ENCODE assay signal across 15 cellular contexts in genomic region chr2:106547104-106547503, GRCh38. TPM values are rescaled to one million over a fixed set of nuclear protein-coding genes. Genes with fewer than 3 reads are reported as not detected.
"Had no signal": no experiment of that assay in that cellular context is flagged by ENCODE, and none has a peak within 500 bp of the region (broad histone marks: within the 10 kb centered on the region; RNA-seq: fewer than 3 reads in every experiment).

No MANE protein-coding gene starts in this region.

- H3K4me3 ChIP-seq: esophagus muscularis mucosa, right lobe of liver, tibial artery had no signal

- H3K27ac Mint-ChIP-seq: activated CD8-positive, alpha-beta memory T cell treated with anti-CD3 and anti-CD28 coated beads, Interleukin-2, amount 10 ng/mL, durations not matched to agents 7 days and 5 days; activated naive CD8-positive, alpha-beta T cell; activated T-cell treated with anti-CD3 and anti-CD28 coated beads, Interleukin-2, amount 50 U/mL, for 24 hours had no signal

- H3K27ac ChIP-seq: brain microvascular endothelial cell, esophagus muscularis mucosa, right lobe of liver, tibial artery had no signal

- ATAC-seq: activated CD8-positive, alpha-beta memory T cell treated with anti-CD3 and anti-CD28 coated beads, Interleukin-2, amount 10 ng/mL, durations not matched to agents 7 days and 5 days; right lobe of liver had no signal

- H3K9me3 ChIP-seq: esophagus muscularis mucosa, right lobe of liver, tibial artery had no signal

- DNase-seq: activated CD4-positive, alpha-beta T cell treated with anti-CD3 and anti-CD28 coated beads, Interleukin-2, amount 50 U/mL, for 4 hours; activated CD4-positive, CD25-positive, alpha-beta regulatory T cell treated with anti-CD3 and anti-CD28 coated beads, Interleukin-2, amount 50 U/mL, for 72 hours; activated CD8-positive, alpha-beta memory T cell treated with anti-CD3 and anti-CD28 coated beads, Interleukin-2, amount 10 ng/mL, durations not matched to agents 7 days and 5 days; activated effector memory CD4-positive, alpha-beta T cell treated with Interleukin-2 at 50 U/mL for 16 hours; activated T-cell treated with anti-CD3 and anti-CD28 coated beads, Interleukin-2, amount 50 U/mL, for 24 hours; cerebellar nuclear complex; head of caudate nucleus; naive B cell; stimulated activated CD4-positive, alpha-beta T cell treated with anti-CD3 and anti-CD28 coated beads, Interleukin-2, amount 100 ng/mL, for 48 hours; T-helper 2 cell; tibial artery had no signal

- H3K4me3 Mint-ChIP-seq: activated CD8-positive, alpha-beta memory T cell treated with anti-CD3 and anti-CD28 coated beads, Interleukin-2, amount 10 ng/mL, durations not matched to agents 7 days and 5 days; activated naive CD8-positive, alpha-beta T cell; activated T-cell treated with anti-CD3 and anti-CD28 coated beads, Interleukin-2, amount 50 U/mL, for 24 hours; naive B cell had no signal

- H3K4me1 ChIP-seq: right lobe of liver had no signal

- H3K27me3 ChIP-seq: brain microvascular endothelial cell, right lobe of liver, tibial artery had no signal

- H3K36me3 ChIP-seq: brain microvascular endothelial cell, esophagus muscularis mucosa, right lobe of liver, tibial artery had no signal

- H3K9me3 Mint-ChIP-seq: activated T-cell treated with anti-CD3 and anti-CD28 coated beads, Interleukin-2, amount 50 U/mL, for 24 hours; naive B cell had no signal

- H3K36me3 Mint-ChIP-seq: activated CD8-positive, alpha-beta memory T cell treated with anti-CD3 and anti-CD28 coated beads, Interleukin-2, amount 10 ng/mL, durations not matched to agents 7 days and 5 days; activated naive CD8-positive, alpha-beta T cell; naive B cell had no signal

RNA-seq across cellular contexts. Expression of gene CD8B2, which starts 59.9 kb away (rescaled TPM):
- total RNA-seq: right lobe of liver had no signal
